Comparison of ENCODE assay signal across 9 cellular contexts in genomic region chr7:50119815-50120637, GRCh38. TPM values are rescaled to one million over a fixed set of nuclear protein-coding genes. Genes with fewer than 3 reads are reported as not detected.
A peak's percentile ranks its signal among the peaks of the same experiment; 100 is the strongest.
DNase-seq lines count a peak whose midpoint lies in the region; ATAC-seq and TF ChIP-seq lines count a peak whose summit lies in the region.
"Had no signal": no experiment of that assay in that cellular context is flagged by ENCODE, and none has a peak within 500 bp of the region (broad histone marks: within the 10 kb centered on the region; RNA-seq: fewer than 3 reads in every experiment).

No MANE protein-coding gene starts in this region.

- CTCF ChIA-PET in CD8-positive, alpha-beta T cell (lab: Charles Lee): interaction anchor here (1.0 to 1.1 kb wide), 5 partner anchors 27 to 558 kb away, joined by 3 to 4 read pairs (median 4); no protein-coding TSS in a partner anchor
- CTCF ChIA-PET in activated CD4-positive, alpha-beta memory T cell treated with anti-CD3 and anti-CD28 coated beads, Interleukin-2, amount 10 ng/mL, durations not matched to agents 7 days and 5 days (lab: Charles Lee): interaction anchor here (0.7 to 6.0 kb wide), 6 partner anchors 9 to 348 kb away, joined by 3 to 45 read pairs (median 4); no protein-coding TSS in a partner anchor

- no peaks in the 10 kb centered on the region for H3K36me3 Mint-ChIP-seq in CD8-positive, alpha-beta T cell
- no peaks in the 10 kb centered on the region for H3K36me3 Mint-ChIP-seq in activated CD4-positive, alpha-beta memory T cell treated with anti-CD3 and anti-CD28 coated beads, Interleukin-2, amount 10 ng/mL, durations not matched to agents 7 days and 5 days (ENCODE audit: low read depth)

- H3K9me3 ChIP-seq in CD8-positive, alpha-beta T cell (ENCODE audit: low read length): no peaks in the 10 kb centered on the region

- H3K4me1 ChIP-seq in CD8-positive, alpha-beta T cell (ENCODE audit: insufficient read depth, low read length): no peaks in the 10 kb centered on the region

- DNase-seq in CD8-positive, alpha-beta T cell: peak in 5 of 7 experiments; percentile 7 to 38 (median 18)
- DNase-seq in HT-29 (ENCODE audit: low spot score) (peak; percentile 31), COLO829 (ENCODE audit: low spot score) (no peak), H7 (no peak), superior temporal gyrus (ENCODE audit: extremely low spot score) (no peak)
- peak; percentile 47 for DNase-seq in activated CD4-positive, alpha-beta memory T cell treated with anti-CD3 and anti-CD28 coated beads, Interleukin-2, amount 10 ng/mL, durations not matched to agents 7 days and 5 days
- peak; percentile 21 for DNase-seq in stimulated activated CD4-positive, alpha-beta T cell treated with anti-CD3 and anti-CD28 coated beads, Interleukin-12 subunit alpha, Interleukin-12 subunit beta, amount 100 ng/mL, for 4 hours

- H3K4me3 ChIP-seq in CD8-positive, alpha-beta T cell (ENCODE audit: low read depth, low read length): no peak overlapping the region
- no peak overlapping the region for H3K4me3 ChIP-seq in H7 (ENCODE audit: insufficient read depth, low read depth, low read length)

- ATAC-seq in CD8-positive, alpha-beta T cell: peak; percentile 46
- peak; percentile 88 for ATAC-seq in GM19467 (IDR thresholded peaks at IDR 0.05; ENCODE audit: unreplicated experiment)

- peak; percentile 21 for TF ChIP-seq CTCF in CD8-positive, alpha-beta T cell (IDR thresholded peaks at IDR 0.05)

- no peaks in the 10 kb centered on the region for H3K4me1 Mint-ChIP-seq in CD8-positive, alpha-beta T cell (ENCODE audit: low read depth)
- no peaks in the 10 kb centered on the region for H3K4me1 Mint-ChIP-seq in activated CD4-positive, alpha-beta memory T cell treated with anti-CD3 and anti-CD28 coated beads, Interleukin-2, amount 10 ng/mL, durations not matched to agents 7 days and 5 days

- H3K27me3 ChIP-seq in CD8-positive, alpha-beta T cell (ENCODE audit: insufficient read depth, low read length): no peaks in the 10 kb centered on the region
- no peaks in the 10 kb centered on the region for H3K27me3 ChIP-seq in H7 (ENCODE audit: control insufficient read depth, insufficient read depth, low read length)

- no peaks in the 10 kb centered on the region for H3K27me3 Mint-ChIP-seq in CD8-positive, alpha-beta T cell (ENCODE audit: low read depth)
- peaks cover 34% of the 10 kb centered on the region for H3K27me3 Mint-ChIP-seq in activated CD4-positive, alpha-beta memory T cell treated with anti-CD3 and anti-CD28 coated beads, Interleukin-2, amount 10 ng/mL, durations not matched to agents 7 days and 5 days

- POLR2A ChIA-PET in CD8-positive, alpha-beta T cell (lab: Charles Lee): interaction anchor here (0.6 kb wide), 1 partner anchor 489 kb away, joined by 3 read pairs; no protein-coding TSS in a partner anchor
- POLR2A ChIA-PET in activated CD4-positive, alpha-beta memory T cell treated with anti-CD3 and anti-CD28 coated beads, Interleukin-2, amount 10 ng/mL, durations not matched to agents 7 days and 5 days (lab: Charles Lee): no interaction called here

- H3K27ac Mint-ChIP-seq in CD8-positive, alpha-beta T cell: no peak overlapping the region
- H3K27ac Mint-ChIP-seq in activated CD4-positive, alpha-beta memory T cell treated with anti-CD3 and anti-CD28 coated beads, Interleukin-2, amount 10 ng/mL, durations not matched to agents 7 days and 5 days: no peak overlapping the region

- no peak overlapping the region for H3K27ac ChIP-seq in CD8-positive, alpha-beta T cell (ENCODE audit: low read depth, low read length)

- H3K9me3 Mint-ChIP-seq in CD8-positive, alpha-beta T cell: no peaks in the 10 kb centered on the region
- H3K9me3 Mint-ChIP-seq in activated CD4-positive, alpha-beta memory T cell treated with anti-CD3 and anti-CD28 coated beads, Interleukin-2, amount 10 ng/mL, durations not matched to agents 7 days and 5 days: no peaks in the 10 kb centered on the region

- H3K36me3 ChIP-seq in CD8-positive, alpha-beta T cell (ENCODE audit: insufficient read depth, low read length): no peaks in the 10 kb centered on the region
- H3K36me3 ChIP-seq in H7 (replicated peaks; ENCODE audit: control insufficient read depth, insufficient read depth, low read length): no peaks in the 10 kb centered on the region

- intact Hi-C loops in CD8-positive, alpha-beta T cell (cut with DNase I, micrococcal nuclease): no loop called here

- no peak overlapping the region for H3K4me3 Mint-ChIP-seq in CD8-positive, alpha-beta T cell
- no peak overlapping the region for H3K4me3 Mint-ChIP-seq in activated CD4-positive, alpha-beta memory T cell treated with anti-CD3 and anti-CD28 coated beads, Interleukin-2, amount 10 ng/mL, durations not matched to agents 7 days and 5 days

RNA-seq across cellular contexts. Expression of gene ZPBP, which starts 27.0 kb away (rescaled TPM):
- not detected for total RNA-seq in CD8-positive, alpha-beta T cell
- total RNA-seq in HT-29 (2014; rRNA removed; shearing (Covaris generic)): not detected in 2 replicates
- total RNA-seq in activated CD4-positive, alpha-beta memory T cell treated with anti-CD3 and anti-CD28 coated beads, Interleukin-2, amount 10 ng/mL, durations not matched to agents 7 days and 5 days: not detected
- total RNA-seq in H7 (2014; rRNA removed; shearing (Covaris generic)): not detected in 2 replicates
- total RNA-seq: pulmonary artery endothelial cell had no signal

Comparison
In these comparisons a context has a peak if more than half of its experiments do, and no peak if none do; other contexts are left out.
1. DNase-seq: peak in CD8-positive, alpha-beta T cell (5 of 7), HT-29 (single experiment), activated CD4-positive, alpha-beta memory T cell treated with anti-CD3 and anti-CD28 coated beads, Interleukin-2, amount 10 ng/mL, durations not matched to agents 7 days and 5 days (single experiment) and stimulated activated CD4-positive, alpha-beta T cell treated with anti-CD3 and anti-CD28 coated beads, Interleukin-12 subunit alpha, Interleukin-12 subunit beta, amount 100 ng/mL, for 4 hours (single experiment); none in COLO829 (single experiment), H7 (single experiment) and superior temporal gyrus (single experiment).